13 cellular contexts compared by ENCODE assay signal in genomic region chr3:56291244-56291680, GRCh38.
A peak's percentile ranks its signal among the peaks of the same experiment; 100 is the strongest.
DNase-seq lines count a peak whose midpoint lies in the region; ATAC-seq lines count a peak whose summit lies in the region.
"Had no signal": no experiment of that assay in that cellular context is flagged by ENCODE, and none has a peak within 500 bp of the region (broad histone marks: within the 10 kb centered on the region; RNA-seq: fewer than 3 reads in every experiment).

No MANE protein-coding gene starts in this region.

- no peak overlapping the region for H3K4me3 ChIP-seq in mesendoderm (ENCODE audit: low read length)

- peak; percentile 1 for DNase-seq in activated T-cell treated with anti-CD3 and anti-CD28 coated beads for 48 hours (ENCODE audit: low read depth)
- no peak for DNase-seq in activated T-cell treated with anti-CD3 and anti-CD28 coated beads for 4 hours
- peak; percentile 93 for DNase-seq in astrocyte of the hippocampus (ENCODE audit: low read depth, low spot score)
- peak; percentile 26 for DNase-seq in smooth muscle cell of the brain vasculature (ENCODE audit: low read depth, low spot score)
- DNase-seq in mesendoderm, result no peak
- DNase-seq: ACHN, activated B cell treated with CpG ODN at 0.5 μM for 24 hours, IMR-90, NCI-H2171 had no signal

- H3K79me1 ChIP-seq in mesendoderm (ENCODE audit: low read length), result no peaks in the 10 kb centered on the region

- H3K9ac ChIP-seq in mesendoderm (ENCODE audit: low read length), result no peak overlapping the region

- H2AK5ac ChIP-seq in mesendoderm (ENCODE audit: low read length), result no peak overlapping the region

- no peak overlapping the region for H3K27ac ChIP-seq in mesendoderm (ENCODE audit: low read depth, low read length)

- H3K79me2 ChIP-seq in mesendoderm (ENCODE audit: control insufficient read depth, insufficient read depth, low read length), result no peaks in the 10 kb centered on the region

- H3K18ac ChIP-seq in mesendoderm (ENCODE audit: low read length), result no peak overlapping the region

- WGBS in mesendoderm (ENCODE audit: extremely low coverage, insufficient coverage, low lambda C conversion rate), result no CpG with 5 or more reads among the region's 3 CpGs

- no peak overlapping the region for H4K8ac ChIP-seq in mesendoderm (ENCODE audit: low read depth, low read length)

- no peak overlapping the region for H3K56ac ChIP-seq in mesendoderm (ENCODE audit: low read length)

- peak; percentile 65 for ATAC-seq in HG03442 (IDR thresholded peaks at IDR 0.05; ENCODE audit: unreplicated experiment)
- no peak for ATAC-seq in HG02938 (IDR thresholded peaks at IDR 0.05; ENCODE audit: unreplicated experiment)
- no peak for ATAC-seq in HG03520 (IDR thresholded peaks at IDR 0.05; ENCODE audit: unreplicated experiment)
- ATAC-seq: left lobe of liver had no signal

- no peak overlapping the region for H2BK5ac ChIP-seq in mesendoderm (ENCODE audit: low read length)

- H3K4me1 ChIP-seq in mesendoderm (ENCODE audit: control insufficient read depth, low read depth, low read length), result peaks cover 4% of the 10 kb centered on the region

- H3K4me2 ChIP-seq in mesendoderm (ENCODE audit: low read length), result no peak overlapping the region

- H2BK15ac ChIP-seq in mesendoderm (replicated peaks; ENCODE audit: low read depth), result no peak overlapping the region

- H3K27me3 ChIP-seq in mesendoderm (ENCODE audit: insufficient read depth, low read length, poor library complexity), result no peaks in the 10 kb centered on the region

- H3K36me3 ChIP-seq in mesendoderm (ENCODE audit: control insufficient read depth, insufficient read depth, low read length), result no peaks in the 10 kb centered on the region

- H3K4ac ChIP-seq in mesendoderm (ENCODE audit: low read depth, low read length), result no peak overlapping the region

- no peak overlapping the region for H2BK120ac ChIP-seq in mesendoderm (ENCODE audit: low read depth, low read length)

- H4K5ac ChIP-seq in mesendoderm (ENCODE audit: low read length), result no peak overlapping the region

- no peak overlapping the region for H3K23ac ChIP-seq in mesendoderm (ENCODE audit: low read length)

Comparison
In these comparisons a context has a peak if more than half of its experiments do, and no peak if none do; other contexts are left out.
1. DNase-seq: peak in activated T-cell treated with anti-CD3 and anti-CD28 coated beads for 48 hours (single experiment), astrocyte of the hippocampus (single experiment) and smooth muscle cell of the brain vasculature (single experiment); none in activated T-cell treated with anti-CD3 and anti-CD28 coated beads for 4 hours (single experiment) and mesendoderm (single experiment).